In genomic region chr12:80937391-80938238, GRCh38 we compare ENCODE assay signal across 7 cellular contexts. TPM values are rescaled to one million over a fixed set of nuclear protein-coding genes. Genes with fewer than 3 reads are reported as not detected.
DNase-seq lines count a peak whose midpoint lies in the region; ATAC-seq and TF ChIP-seq lines count a peak whose summit lies in the region.

A gene with protein sequence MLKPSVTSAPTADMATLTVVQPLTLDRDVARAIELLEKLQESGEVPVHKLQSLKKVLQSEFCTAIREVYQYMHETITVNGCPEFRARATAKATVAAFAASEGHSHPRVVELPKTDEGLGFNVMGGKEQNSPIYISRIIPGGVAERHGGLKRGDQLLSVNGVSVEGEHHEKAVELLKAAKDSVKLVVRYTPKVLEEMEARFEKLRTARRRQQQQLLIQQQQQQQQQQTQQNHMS (minus strand): TSS chr12:80937934. CDS start chr12:80937722, 212 bp downstream.

- no peak for TF ChIP-seq CTCF in liver (IDR thresholded peaks at IDR 0.05; ENCODE audit: low read depth, low read length, missing input control)

- under 1% methylated on average over 47 of the region's 47 CpGs for WGBS in liver
- 4% methylated on average over 47 of the region's 47 CpGs for WGBS in thymus

- H3K4me1 Mint-ChIP-seq in activated CD4-positive, alpha-beta memory T cell treated with anti-CD3 and anti-CD28 coated beads for 36 hours (ENCODE audit: low read depth) = no peaks in the 10 kb centered on the region

- H3K4me1 ChIP-seq in liver (ENCODE audit: control insufficient read depth in 4 of 4, insufficient read depth in 4 of 4, low read length in 3 of 4) = peaks cover 3 to 22% (median 19%) of the 10 kb centered on the region in 4 donors
- no peaks in the 10 kb centered on the region for H3K4me1 ChIP-seq in thymus (ENCODE audit: control insufficient read depth, insufficient read depth, low read length)

- peaks cover 4% of the 10 kb centered on the region for H3K9me3 Mint-ChIP-seq in activated CD4-positive, alpha-beta memory T cell treated with anti-CD3 and anti-CD28 coated beads for 36 hours

- peak within 1 kb of the TSS; percentile 82 to 94 (median 93) for H3K4me3 ChIP-seq in liver (ENCODE audit: low read depth in 1 of 3, low read length in 3 of 3)
- peak within 1 kb of the TSS; percentile 26 for H3K4me3 ChIP-seq in thymus (ENCODE audit: low read length)

- peak within 1 kb of the TSS; percentile 81 to 93 for H3K9ac ChIP-seq in liver (ENCODE audit: low read depth in 1 of 2, low read length in 2 of 2)

- POLR2A ChIA-PET in activated CD4-positive, alpha-beta memory T cell treated with anti-CD3 and anti-CD28 coated beads for 36 hours (lab: Charles Lee) = no interaction called here

- peaks cover 3% of the 10 kb centered on the region for H3K36me3 Mint-ChIP-seq in activated CD4-positive, alpha-beta memory T cell treated with anti-CD3 and anti-CD28 coated beads for 36 hours

- H3K9me3 ChIP-seq in liver (ENCODE audit: control insufficient read depth in 4 of 4, low read length in 3 of 4) = no peaks in the 10 kb centered on the region
- H3K9me3 ChIP-seq in thymus (ENCODE audit: control insufficient read depth) = peaks cover 2% of the 10 kb centered on the region

- peaks cover 22% of the 10 kb centered on the region for H3K27me3 Mint-ChIP-seq in activated CD4-positive, alpha-beta memory T cell treated with anti-CD3 and anti-CD28 coated beads for 36 hours

- peak; percentile 26 for ATAC-seq in GM18502 (IDR thresholded peaks at IDR 0.05; ENCODE audit: poor library complexity, unreplicated experiment)
- peak; percentile 27 for ATAC-seq in HG02759 (IDR thresholded peaks at IDR 0.05; ENCODE audit: unreplicated experiment)

- intact Hi-C loops in activated CD4-positive, alpha-beta memory T cell treated with anti-CD3 and anti-CD28 coated beads for 36 hours (cut with micrococcal nuclease) = no loop called here

- no peaks in the 10 kb centered on the region for H3K36me3 ChIP-seq in liver (ENCODE audit: control insufficient read depth in 4 of 4, insufficient read depth in 3 of 4, low read depth in 1 of 4, low read length in 3 of 4)
- H3K36me3 ChIP-seq in thymus (ENCODE audit: control insufficient read depth, insufficient read depth) = no peaks in the 10 kb centered on the region

- H3K4me3 Mint-ChIP-seq in activated CD4-positive, alpha-beta memory T cell treated with anti-CD3 and anti-CD28 coated beads for 36 hours = no peak within 1 kb of the TSS

- peak; percentile 74 for DNase-seq in NCI-H2227 (lab: John Stamatoyannopoulos, UW; ENCODE audit: unreplicated experiment)
- no peak for DNase-seq in activated CD4-positive, alpha-beta memory T cell treated with anti-CD3 and anti-CD28 coated beads for 36 hours

- peak in 1 of 2 donors; percentile 12 for TF ChIP-seq RAD21 in liver (IDR thresholded peaks at IDR 0.05)

- no peak within 1 kb of the TSS for H3K27ac Mint-ChIP-seq in activated CD4-positive, alpha-beta memory T cell treated with anti-CD3 and anti-CD28 coated beads for 36 hours

- peak within 1 kb of the TSS; percentile 60 for H3K27ac ChIP-seq in cingulate gyrus (ENCODE audit: low read depth, low read length)
- peak within 1 kb of the TSS; percentile 97 to 99 for H3K27ac ChIP-seq in liver (ENCODE audit: low read depth in 1 of 2, low read length in 2 of 2)
- no peak within 1 kb of the TSS for H3K27ac ChIP-seq in thymus (ENCODE audit: low read depth)

- CTCF ChIA-PET in activated CD4-positive, alpha-beta memory T cell treated with anti-CD3 and anti-CD28 coated beads for 36 hours (lab: Charles Lee) = no interaction called here

- H3K27me3 ChIP-seq in liver (ENCODE audit: control insufficient read depth in 4 of 4, insufficient read depth in 4 of 4, low read length in 3 of 4) (no peaks in the 10 kb centered on the region), thymus (ENCODE audit: control insufficient read depth, insufficient read depth) (peaks cover 29% of the 10 kb centered on the region)

TF ChIP-seq in liver, 16 proteins besides CTCF, POLR2A, EP300 and RAD21:
- TF ChIP-seq GABPA (IDR thresholded peaks at IDR 0.05 in 1 of 2, conservative IDR thresholded peaks at IDR 0.05 in 1 of 2) (no peak), YY1 (IDR thresholded peaks at IDR 0.05) (peak; percentile 85)
- TF ChIP-seq, protein P1, sequence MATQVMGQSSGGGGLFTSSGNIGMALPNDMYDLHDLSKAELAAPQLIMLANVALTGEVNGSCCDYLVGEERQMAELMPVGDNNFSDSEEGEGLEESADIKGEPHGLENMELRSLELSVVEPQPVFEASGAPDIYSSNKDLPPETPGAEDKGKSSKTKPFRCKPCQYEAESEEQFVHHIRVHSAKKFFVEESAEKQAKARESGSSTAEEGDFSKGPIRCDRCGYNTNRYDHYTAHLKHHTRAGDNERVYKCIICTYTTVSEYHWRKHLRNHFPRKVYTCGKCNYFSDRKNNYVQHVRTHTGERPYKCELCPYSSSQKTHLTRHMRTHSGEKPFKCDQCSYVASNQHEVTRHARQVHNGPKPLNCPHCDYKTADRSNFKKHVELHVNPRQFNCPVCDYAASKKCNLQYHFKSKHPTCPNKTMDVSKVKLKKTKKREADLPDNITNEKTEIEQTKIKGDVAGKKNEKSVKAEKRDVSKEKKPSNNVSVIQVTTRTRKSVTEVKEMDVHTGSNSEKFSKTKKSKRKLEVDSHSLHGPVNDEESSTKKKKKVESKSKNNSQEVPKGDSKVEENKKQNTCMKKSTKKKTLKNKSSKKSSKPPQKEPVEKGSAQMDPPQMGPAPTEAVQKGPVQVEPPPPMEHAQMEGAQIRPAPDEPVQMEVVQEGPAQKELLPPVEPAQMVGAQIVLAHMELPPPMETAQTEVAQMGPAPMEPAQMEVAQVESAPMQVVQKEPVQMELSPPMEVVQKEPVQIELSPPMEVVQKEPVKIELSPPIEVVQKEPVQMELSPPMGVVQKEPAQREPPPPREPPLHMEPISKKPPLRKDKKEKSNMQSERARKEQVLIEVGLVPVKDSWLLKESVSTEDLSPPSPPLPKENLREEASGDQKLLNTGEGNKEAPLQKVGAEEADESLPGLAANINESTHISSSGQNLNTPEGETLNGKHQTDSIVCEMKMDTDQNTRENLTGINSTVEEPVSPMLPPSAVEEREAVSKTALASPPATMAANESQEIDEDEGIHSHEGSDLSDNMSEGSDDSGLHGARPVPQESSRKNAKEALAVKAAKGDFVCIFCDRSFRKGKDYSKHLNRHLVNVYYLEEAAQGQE (IDR thresholded peaks at IDR 0.05) = peak; percentile 72
TF ChIP-seq in liver: peak in this region for 2.

RNA-seq across cellular contexts. Expression of the gene that starts here (rescaled TPM):
- 10 to 100 TPM in 1 of 2 donors, 1 to 10 TPM in 1; 9.7 to 20.6 TPM for total RNA-seq in liver
- polyA plus RNA-seq in liver = 1 to 10 TPM; 6.0 to 8.6 TPM
- polyA plus RNA-seq in thymus = 0.57 TPM
- not detected for total RNA-seq in activated CD4-positive, alpha-beta memory T cell treated with anti-CD3 and anti-CD28 coated beads for 36 hours

Comparison
In these comparisons a context has a peak if more than half of its experiments do, and no peak if none do; other contexts are left out.
1. RNA of the gene that starts here (total RNA-seq): 9.7 to 20.6 TPM in liver; not detected in activated CD4-positive, alpha-beta memory T cell treated with anti-CD3 and anti-CD28 coated beads for 36 hours; every median in the first group is over 10 times any median in the second.